8 cellular contexts compared by ENCODE assay signal in the genomic region with DNA sequence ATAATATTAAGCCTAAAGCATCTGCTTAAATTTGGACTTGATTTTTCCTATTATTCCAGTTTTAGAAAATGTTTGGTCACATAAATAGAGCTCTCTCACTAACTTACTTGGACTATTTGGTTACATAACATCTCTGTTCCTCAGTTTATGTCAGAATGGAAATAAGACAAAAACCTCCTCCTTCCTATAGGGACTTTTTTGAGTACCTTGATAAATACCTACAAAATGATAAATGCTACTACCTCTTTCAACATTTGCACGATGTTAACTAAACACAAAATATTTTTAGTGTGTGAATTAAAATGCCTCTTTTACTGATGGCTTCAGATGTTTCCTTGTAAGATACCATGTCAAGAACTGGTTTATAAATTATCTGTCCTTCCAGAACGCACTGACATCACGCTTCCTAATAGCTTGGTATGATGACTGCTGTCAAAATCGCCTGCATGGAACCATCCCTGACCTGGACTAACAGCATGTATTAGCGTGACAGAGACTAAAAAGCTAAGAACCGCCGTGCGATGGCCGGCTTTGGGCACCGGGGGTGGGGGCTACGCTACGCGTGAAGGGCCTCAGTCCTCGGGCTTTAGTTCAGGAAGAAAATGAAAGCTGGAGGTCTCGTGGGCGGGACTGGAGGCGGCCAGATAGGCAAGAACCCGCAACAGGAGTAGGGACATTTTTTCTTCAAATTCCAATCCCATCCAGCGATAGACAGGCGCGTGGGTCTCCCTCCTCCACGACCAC.
DNase-seq lines count a peak whose midpoint lies in the region; ATAC-seq and TF ChIP-seq lines count a peak whose summit lies in the region.

No MANE protein-coding gene starts in this region.

- H3K9ac ChIP-seq in colonic mucosa (ENCODE audit: low read depth in 2 of 2, low read length in 2 of 2), result peak overlapping the region; percentile 51 to 83

- H3K27ac ChIP-seq in colonic mucosa (no peak overlapping the region), upper lobe of right lung (peak overlapping the region; percentile 36)

- peak; percentile 39 for ATAC-seq in upper lobe of right lung

- H3K4me1 ChIP-seq in colonic mucosa (no peaks in the 10 kb centered on the region), upper lobe of right lung (peaks cover 10% of the 10 kb centered on the region)

- H3K4me3 ChIP-seq in colonic mucosa (peak overlapping the region; percentile 71), upper lobe of right lung (peak overlapping the region; percentile 90)

- peak; percentile 8 for DNase-seq in stimulated activated CD4-positive, alpha-beta T cell treated with anti-CD3 and anti-CD28 coated beads, Interleukin-4, amount 100 ng/mL, for 1 hour
- no peak for DNase-seq in stimulated activated CD4-positive, alpha-beta T cell treated with anti-CD3 and anti-CD28 coated beads, Interleukin-4, amount 100 ng/mL, for 4 hours
- DNase-seq in NCI-H82 (lab: John Stamatoyannopoulos, UW), result peak; percentile 78
- peak; percentile 34 for DNase-seq in colonic mucosa
- DNase-seq in lung microvascular endothelial cell (ENCODE audit: low read depth in 2 of 2), result peak; percentile 11 to 13
- DNase-seq in upper lobe of right lung, result peak; percentile 67
- no peak for DNase-seq in stimulated activated CD4-positive, alpha-beta T cell treated with anti-CD3 and anti-CD28 coated beads, Interleukin-4, amount 100 ng/mL, for 24 hours
- no peak for DNase-seq in activated naive CD4-positive, alpha-beta T cell treated with anti-CD3 and anti-CD28 coated beads, Interleukin-2, amount 50 U/mL, for 16 hours

- H3K9me3 ChIP-seq in colonic mucosa, result no peaks in the 10 kb centered on the region
- H3K9me3 ChIP-seq in upper lobe of right lung, result no peaks in the 10 kb centered on the region

- H3K27me3 ChIP-seq in colonic mucosa (no peaks in the 10 kb centered on the region), upper lobe of right lung (no peaks in the 10 kb centered on the region)

- no peak for TF ChIP-seq CTCF in colonic mucosa (IDR thresholded peaks at IDR 0.05)
- no peak for TF ChIP-seq CTCF in upper lobe of right lung (IDR thresholded peaks at IDR 0.05)

- intact Hi-C loops in colonic mucosa (cut with DNase I) (loop anchor here (5.0 to 10.0 kb wide), 2 partner anchors 128 to 134 kb away; no protein-coding TSS in a partner anchor), upper lobe of right lung (cut with DNase I) (no loop called here)

- H3K36me3 ChIP-seq in colonic mucosa (no peaks in the 10 kb centered on the region), upper lobe of right lung (no peaks in the 10 kb centered on the region)

Comparison
In these comparisons a context has a peak if more than half of its experiments do, and no peak if none do; other contexts are left out.
1. DNase-seq: peak in stimulated activated CD4-positive, alpha-beta T cell treated with anti-CD3 and anti-CD28 coated beads, Interleukin-4, amount 100 ng/mL, for 1 hour (single experiment), NCI-H82 (single experiment), colonic mucosa (single experiment), lung microvascular endothelial cell (2 of 2) and upper lobe of right lung (single experiment); none in stimulated activated CD4-positive, alpha-beta T cell treated with anti-CD3 and anti-CD28 coated beads, Interleukin-4, amount 100 ng/mL, for 4 hours (0 of 2), stimulated activated CD4-positive, alpha-beta T cell treated with anti-CD3 and anti-CD28 coated beads, Interleukin-4, amount 100 ng/mL, for 24 hours (single experiment) and activated naive CD4-positive, alpha-beta T cell treated with anti-CD3 and anti-CD28 coated beads, Interleukin-2, amount 50 U/mL, for 16 hours (single experiment).